Comparison of ENCODE assay signal across 8 cellular contexts in the genomic region with DNA sequence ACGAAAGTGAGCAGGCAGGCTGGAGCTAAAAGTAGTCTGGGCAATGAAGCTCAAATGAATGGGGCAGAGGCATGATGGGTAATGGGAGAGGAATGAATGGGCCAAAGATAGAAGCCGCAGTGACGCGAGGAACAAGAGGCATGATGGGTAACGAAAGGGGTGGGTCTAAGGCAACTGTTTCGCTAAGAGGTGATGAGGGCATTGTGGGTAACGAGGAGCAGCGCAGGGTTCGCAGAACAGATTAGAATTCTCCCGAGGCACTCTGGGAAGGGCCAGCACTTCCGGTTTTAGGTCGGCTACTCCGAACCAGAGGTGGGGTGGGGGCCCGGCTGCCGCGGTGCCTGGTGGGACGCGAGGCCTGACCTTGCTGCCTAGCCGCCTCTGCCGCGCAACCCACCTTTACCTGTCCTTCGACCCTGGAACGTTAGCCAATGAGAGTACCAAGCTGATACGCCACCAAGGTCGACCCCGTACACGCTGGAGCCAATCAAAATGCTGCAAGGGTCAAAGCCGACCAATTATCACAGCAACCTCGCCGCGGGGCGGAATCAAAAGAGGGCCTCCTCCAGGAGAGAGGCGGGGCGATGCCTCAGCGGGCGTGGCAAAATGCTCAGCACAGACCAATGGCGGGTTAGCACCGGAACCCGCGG. TPM values are rescaled to one million over a fixed set of nuclear protein-coding genes. Genes with fewer than 3 reads are reported as not detected.
DNase-seq lines count a peak whose midpoint lies in the region; ATAC-seq and TF ChIP-seq lines count a peak whose summit lies in the region.

No MANE protein-coding gene starts in this region.

- H3K4me3 ChIP-seq in testis = peak overlapping the region; percentile 43 to 69

- no peaks in the 10 kb centered on the region for H3K27me3 Mint-ChIP-seq in activated CD4-positive, alpha-beta memory T cell treated with anti-CD3 and anti-CD28 coated beads for 36 hours

- WGBS in testis, 2 donors = 0 to 1% methylated on average over 25 to 38 of the region's 40 CpGs

- no peak for TF ChIP-seq CTCF in testis (IDR thresholded peaks at IDR 0.05)

- peaks cover 27% of the 10 kb centered on the region for H3K4me1 Mint-ChIP-seq in activated CD4-positive, alpha-beta memory T cell treated with anti-CD3 and anti-CD28 coated beads for 36 hours (ENCODE audit: low read depth)

- H3K27me3 ChIP-seq in testis = no peaks in the 10 kb centered on the region

- TF ChIP-seq POLR2A in erythroblast (IDR thresholded peaks at IDR 0.05; ENCODE audit: low read length) (peak; percentile 67), testis (IDR thresholded peaks at IDR 0.05) (no peak)

- peak overlapping the region; percentile 85 for H3K4me3 Mint-ChIP-seq in activated CD4-positive, alpha-beta memory T cell treated with anti-CD3 and anti-CD28 coated beads for 36 hours

- H3K36me3 Mint-ChIP-seq in activated CD4-positive, alpha-beta memory T cell treated with anti-CD3 and anti-CD28 coated beads for 36 hours = peaks cover 33% of the 10 kb centered on the region

- CTCF ChIA-PET in activated CD4-positive, alpha-beta memory T cell treated with anti-CD3 and anti-CD28 coated beads for 36 hours (lab: Charles Lee) = interaction anchor here (0.6 to 3.6 kb wide), 8 partner anchors 10 to 288 kb away, joined by 3 to 23 read pairs (median 3); a partner anchor contains a TSS

- H3K36me3 ChIP-seq in testis (ENCODE audit: low read depth, missing control alignments) = no peaks in the 10 kb centered on the region

- intact Hi-C loops in activated CD4-positive, alpha-beta memory T cell treated with anti-CD3 and anti-CD28 coated beads for 36 hours (cut with micrococcal nuclease) = loop anchor here (1.0 to 2.0 kb wide), 7 partner anchors 45 to 288 kb away; a partner anchor contains a TSS
- intact Hi-C loops in testis (cut with DNase I; ENCODE audit: low total_unique reads) = no loop called here

- peaks cover 22% of the 10 kb centered on the region for H3K4me1 ChIP-seq in testis

- H3K27ac ChIP-seq in testis = peak overlapping the region; percentile 87 to 94

- DNase-seq in DMS53 (lab: John Stamatoyannopoulos, UW) = peak; percentile 100
- DNase-seq in NCI-H526 (lab: John Stamatoyannopoulos, UW) = peak; percentile 100
- peak; percentile 100 for DNase-seq in activated CD4-positive, alpha-beta memory T cell treated with anti-CD3 and anti-CD28 coated beads for 36 hours
- peak; percentile 100 for DNase-seq in erythroblast (lab: John Stamatoyannopoulos, UW)
- DNase-seq in middle frontal gyrus (ENCODE audit: extremely low spot score, low spot score) = peak; percentile 99
- DNase-seq in testis = peak; percentile 100

- no peaks in the 10 kb centered on the region for H3K9me3 Mint-ChIP-seq in activated CD4-positive, alpha-beta memory T cell treated with anti-CD3 and anti-CD28 coated beads for 36 hours

- POLR2A ChIA-PET in activated CD4-positive, alpha-beta memory T cell treated with anti-CD3 and anti-CD28 coated beads for 36 hours (lab: Charles Lee) = interaction anchor here (0.6 to 1.0 kb wide), 3 partner anchors 111 to 730 kb away, joined by 3 to 6 read pairs (median 4); no protein-coding TSS in a partner anchor

- ATAC-seq in GM19463 (IDR thresholded peaks at IDR 0.05; ENCODE audit: unreplicated experiment) (peak; percentile 77), HG03565 (IDR thresholded peaks at IDR 0.05; ENCODE audit: unreplicated experiment) (peak; percentile 74)

- peak overlapping the region; percentile 97 for H3K27ac Mint-ChIP-seq in activated CD4-positive, alpha-beta memory T cell treated with anti-CD3 and anti-CD28 coated beads for 36 hours

- H3K9me3 ChIP-seq in testis = no peaks in the 10 kb centered on the region

RNA-seq across cellular contexts. Expression of a gene that starts 0.6 kb away (rescaled TPM):
- 10 to 100 TPM; 86.4 to 87.1 TPM for total RNA-seq in activated CD4-positive, alpha-beta memory T cell treated with anti-CD3 and anti-CD28 coated beads for 36 hours
- total RNA-seq in testis = 10 to 100 TPM; 54.7 to 67.3 TPM
- polyA plus RNA-seq in testis (ENCODE audit: insufficient read depth, low read depth, low replicate concordance) = 43.1 TPM

RNA-seq across cellular contexts. Expression of a gene that starts 15.1 kb away (rescaled TPM):
- total RNA-seq in activated CD4-positive, alpha-beta memory T cell treated with anti-CD3 and anti-CD28 coated beads for 36 hours = under 1 TPM; 0.44 to 0.48 TPM
- 100 to 1,000 TPM; 215 to 494 TPM for total RNA-seq in testis
- 185 TPM for polyA plus RNA-seq in testis (ENCODE audit: insufficient read depth, low read depth, low replicate concordance)

RNA-seq across cellular contexts. Expression of a gene that starts 23.9 kb away (rescaled TPM):
- total RNA-seq in activated CD4-positive, alpha-beta memory T cell treated with anti-CD3 and anti-CD28 coated beads for 36 hours = 1 to 10 TPM; 1.4 to 2.2 TPM
- 10 to 100 TPM in 1 of 2 donors, 1 to 10 TPM in 1; 9.4 to 43.9 TPM for total RNA-seq in testis
- 42.9 TPM for polyA plus RNA-seq in testis (ENCODE audit: insufficient read depth, low read depth, low replicate concordance)

RNA-seq across cellular contexts. Expression of a gene that starts 44.4 kb away (rescaled TPM):
- total RNA-seq in activated CD4-positive, alpha-beta memory T cell treated with anti-CD3 and anti-CD28 coated beads for 36 hours = 1 to 10 TPM in 1 of 2 experiments, under 1 TPM in 1; 0.71 to 1.9 TPM
- 100 to 1,000 TPM; 268 to 278 TPM for total RNA-seq in testis
- polyA plus RNA-seq in testis (ENCODE audit: insufficient read depth, low read depth, low replicate concordance) = 158 TPM

RNA-seq across cellular contexts. Expression of a gene that starts 51.5 kb away (rescaled TPM):
- total RNA-seq in activated CD4-positive, alpha-beta memory T cell treated with anti-CD3 and anti-CD28 coated beads for 36 hours = not detected
- not detected for total RNA-seq in testis
- not detected for polyA plus RNA-seq in testis (ENCODE audit: insufficient read depth, low read depth, low replicate concordance)

Comparison
In these comparisons a context has a peak if more than half of its experiments do, and no peak if none do; other contexts are left out.
1. Peak in every context shown above with its lines: DNase-seq, ATAC-seq, H3K4me3 ChIP-seq and H3K27ac ChIP-seq.
2. RNA of a gene that starts 15.1 kb away (total RNA-seq): 215 to 494 TPM in testis; 0.44 to 0.48 TPM in activated CD4-positive, alpha-beta memory T cell treated with anti-CD3 and anti-CD28 coated beads for 36 hours; every median in the first group is over 100 times any median in the second.